In genomic region chr5:126513302-126513701, GRCh38 we compare ENCODE assay signal across 1 cellular context.
TF ChIP-seq lines count a peak whose summit lies in the region.

No MANE protein-coding gene starts in this region.

TF ChIP-seq in IMR-90, 13 proteins besides CTCF, POLR2A, EP300 and RAD21:
- TF ChIP-seq MAZ (IDR thresholded peaks at IDR 0.05; ENCODE audit: borderline replicate concordance, low read depth, low read length) (no peak), SMC3 (IDR thresholded peaks at IDR 0.05; ENCODE audit: low read depth, low read length) (no peak), FOS (IDR thresholded peaks at IDR 0.05; ENCODE audit: low read depth, low read length) (no peak), NFE2L2 (IDR thresholded peaks at IDR 0.05; ENCODE audit: low read depth, low read length) (no peak), USF2 (IDR thresholded peaks at IDR 0.05; ENCODE audit: low read depth, low read length) (no peak), BHLHE40 (IDR thresholded peaks at IDR 0.05; ENCODE audit: low read depth, low read length) (no peak), CHD1 (IDR thresholded peaks at IDR 0.05; ENCODE audit: low read depth, low read length) (no peak), RFX5 (IDR thresholded peaks at IDR 0.05; ENCODE audit: low read depth, low read length) (no peak), CEBPB (IDR thresholded peaks at IDR 0.05; ENCODE audit: low read depth, low read length) (no peak), ELK1 (IDR thresholded peaks at IDR 0.05; ENCODE audit: borderline replicate concordance, low read depth, low read length) (no peak), MXI1 (IDR thresholded peaks at IDR 0.05; ENCODE audit: borderline replicate concordance, low read depth, low read length) (no peak), MAFK (IDR thresholded peaks at IDR 0.05; ENCODE audit: low read depth, low read length) (no peak), RCOR1 (IDR thresholded peaks at IDR 0.05; ENCODE audit: insufficient replicate concordance, low read length) (no peak)
